13 cellular contexts compared by ENCODE assay signal in the genomic region with DNA sequence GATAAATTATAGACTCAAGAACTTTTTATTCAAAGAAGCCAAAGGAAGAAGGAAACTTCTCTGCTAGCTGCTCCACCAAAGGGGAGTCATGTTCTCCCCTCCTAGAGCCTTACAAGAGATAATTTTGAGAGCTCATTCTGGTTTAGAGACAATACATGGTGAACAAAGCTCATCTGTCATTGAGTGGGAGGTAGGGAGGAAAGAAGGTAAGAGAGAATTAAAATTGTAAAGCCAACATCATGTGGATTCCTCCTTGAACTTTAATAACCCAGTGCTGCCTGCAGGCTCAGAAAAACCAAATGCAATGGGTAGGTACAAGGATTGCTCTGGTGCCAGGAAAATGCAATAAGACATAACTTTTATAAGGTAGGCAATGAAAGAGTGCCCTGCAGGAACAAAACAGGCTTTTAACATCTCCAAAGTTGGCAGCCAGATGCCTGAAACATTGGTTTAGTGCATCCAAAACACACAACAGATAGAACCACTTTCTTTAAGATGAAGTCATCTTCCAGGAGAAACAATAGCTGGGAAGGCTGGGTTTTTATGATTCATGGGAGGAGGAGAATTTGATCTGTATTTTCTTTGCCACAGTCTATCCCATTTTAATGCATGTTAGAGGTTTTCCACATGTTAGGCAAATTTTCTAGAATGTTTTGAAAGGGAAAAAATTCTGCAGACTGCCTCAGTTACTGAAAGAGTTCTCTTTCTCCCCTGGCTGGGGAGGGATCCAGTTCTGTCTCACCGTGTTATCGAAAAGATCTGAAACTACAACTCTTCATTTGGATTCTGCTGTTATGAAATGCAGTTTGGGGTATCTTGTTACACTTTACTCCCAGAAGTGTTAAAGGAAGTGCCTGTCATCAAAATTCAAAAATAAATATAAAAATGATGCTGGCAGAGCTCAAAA. TPM values are rescaled to one million over a fixed set of nuclear protein-coding genes. Genes with fewer than 3 reads are reported as not detected.
DNase-seq lines count a peak whose midpoint lies in the region; ATAC-seq lines count a peak whose summit lies in the region.
"Had no signal": no experiment of that assay in that cellular context is flagged by ENCODE, and none has a peak within 500 bp of the region (broad histone marks: within the 10 kb centered on the region; RNA-seq: fewer than 3 reads in every experiment).

No MANE protein-coding gene starts in this region.

- H3K36me3 ChIP-seq in CD4-positive, CD25-positive, alpha-beta regulatory T cell (ENCODE audit: control insufficient read depth, insufficient read depth, low read length) = no peaks in the 10 kb centered on the region
- H3K36me3 ChIP-seq: neutrophil, tibial nerve had no signal

- ATAC-seq in CD4-positive, CD25-positive, alpha-beta regulatory T cell (ENCODE audit: low read depth in 2 of 2) = no peak
- no peak for ATAC-seq in activated naive CD8-positive, alpha-beta T cell treated with anti-CD3 and anti-CD28 coated beads, Interleukin-2, amount 50 U/mL, for 24 hours
- ATAC-seq in HG03097 (IDR thresholded peaks at IDR 0.05; ENCODE audit: low FRiP score, unreplicated experiment) = no peak

- peak overlapping the region; percentile 49 for H3K27ac ChIP-seq in CD4-positive, CD25-positive, alpha-beta regulatory T cell (ENCODE audit: insufficient read depth, low read length, poor library complexity, severe bottlenecking)
- H3K27ac ChIP-seq: neutrophil, tibial nerve had no signal

- no peak for DNase-seq in CD4-positive, CD25-positive, alpha-beta regulatory T cell
- peak; percentile 28 to 31 for DNase-seq in Kasumi-1 (lab: John Stamatoyannopoulos, UW)
- no peak for DNase-seq in activated naive CD8-positive, alpha-beta T cell treated with anti-CD3 and anti-CD28 coated beads, Interleukin-2, amount 50 U/mL, for 24 hours
- peak; percentile 54 for DNase-seq in left kidney (ENCODE audit: low read depth, low spot score)
- no peak for DNase-seq in SW 1271 (lab: John Stamatoyannopoulos, UW)
- DNase-seq in central memory CD4-positive, alpha-beta T cell = no peak
- no peak for DNase-seq in NCI-H1436 (lab: John Stamatoyannopoulos, UW)
- DNase-seq: activated T-cell treated with anti-CD3 and anti-CD28 coated beads, Interleukin-2, amount 50 U/mL, for 1 hour; endodermal cell; stimulated activated CD4-positive, alpha-beta T cell treated with anti-CD3 and anti-CD28 coated beads, Interleukin-4, amount 100 ng/mL, for 4 hours had no signal

- H3K4me3 Mint-ChIP-seq in CD4-positive, CD25-positive, alpha-beta regulatory T cell = peak overlapping the region; percentile 40 to 59 (median 47)
- H3K4me3 Mint-ChIP-seq in activated naive CD8-positive, alpha-beta T cell treated with anti-CD3 and anti-CD28 coated beads, Interleukin-2, amount 50 U/mL, for 24 hours = no peak overlapping the region
- H3K4me3 Mint-ChIP-seq: endodermal cell had no signal

- peaks cover 37% of the 10 kb centered on the region for H3K4me1 ChIP-seq in CD4-positive, CD25-positive, alpha-beta regulatory T cell (ENCODE audit: control insufficient read depth, insufficient read depth, low read length, poor library complexity, severe bottlenecking)

- peaks cover 3% of the 10 kb centered on the region for H3K36me3 Mint-ChIP-seq in CD4-positive, CD25-positive, alpha-beta regulatory T cell
- H3K36me3 Mint-ChIP-seq in activated naive CD8-positive, alpha-beta T cell treated with anti-CD3 and anti-CD28 coated beads, Interleukin-2, amount 50 U/mL, for 24 hours (ENCODE audit: low read depth) = no peaks in the 10 kb centered on the region

- H3K27me3 Mint-ChIP-seq in CD4-positive, CD25-positive, alpha-beta regulatory T cell = no peaks in the 10 kb centered on the region
- no peaks in the 10 kb centered on the region for H3K27me3 Mint-ChIP-seq in activated naive CD8-positive, alpha-beta T cell treated with anti-CD3 and anti-CD28 coated beads, Interleukin-2, amount 50 U/mL, for 24 hours

- H3K9me3 ChIP-seq in CD4-positive, CD25-positive, alpha-beta regulatory T cell (ENCODE audit: control insufficient read depth in 2 of 2, low read length in 2 of 2) = no peaks in the 10 kb centered on the region
- H3K9me3 ChIP-seq: neutrophil, tibial nerve had no signal

- H3K27ac Mint-ChIP-seq in CD4-positive, CD25-positive, alpha-beta regulatory T cell = peak overlapping the region; percentile 33 to 88 (median 85)
- peak overlapping the region; percentile 34 for H3K27ac Mint-ChIP-seq in activated naive CD8-positive, alpha-beta T cell treated with anti-CD3 and anti-CD28 coated beads, Interleukin-2, amount 50 U/mL, for 24 hours
- H3K27ac Mint-ChIP-seq: endodermal cell had no signal

- H3K9me3 Mint-ChIP-seq in CD4-positive, CD25-positive, alpha-beta regulatory T cell = no peaks in the 10 kb centered on the region
- no peaks in the 10 kb centered on the region for H3K9me3 Mint-ChIP-seq in activated naive CD8-positive, alpha-beta T cell treated with anti-CD3 and anti-CD28 coated beads, Interleukin-2, amount 50 U/mL, for 24 hours
- H3K9me3 Mint-ChIP-seq: endodermal cell had no signal

- peaks cover 34 to 69% (median 56%) of the 10 kb centered on the region in 4 donors for H3K4me1 Mint-ChIP-seq in CD4-positive, CD25-positive, alpha-beta regulatory T cell
- H3K4me1 Mint-ChIP-seq in activated naive CD8-positive, alpha-beta T cell treated with anti-CD3 and anti-CD28 coated beads, Interleukin-2, amount 50 U/mL, for 24 hours = peaks cover 48% of the 10 kb centered on the region

- H3K27me3 ChIP-seq in CD4-positive, CD25-positive, alpha-beta regulatory T cell (ENCODE audit: control insufficient read depth, insufficient read depth, low read length) = no peaks in the 10 kb centered on the region
- H3K27me3 ChIP-seq: neutrophil, tibial nerve had no signal

- peak overlapping the region; percentile 26 for H3K4me3 ChIP-seq in CD4-positive, CD25-positive, alpha-beta regulatory T cell (ENCODE audit: low read depth, low read length)
- H3K4me3 ChIP-seq: tibial nerve had no signal

RNA-seq across cellular contexts. Expression of a gene that starts 11.3 kb away (rescaled TPM):
- 101 TPM for total RNA-seq in CD4-positive, CD25-positive, alpha-beta regulatory T cell
- polyA plus RNA-seq in CD4-positive, CD25-positive, alpha-beta regulatory T cell = 100 to 1,000 TPM in 3 of 4 donors, 10 to 100 TPM in 1; 87.8 to 137 (median 105) TPM

Comparison
In these comparisons a context has a peak if more than half of its experiments do, and no peak if none do; other contexts are left out.
1. DNase-seq: peak in Kasumi-1 (2 of 2) and left kidney (single experiment); none in CD4-positive, CD25-positive, alpha-beta regulatory T cell (0 of 3), activated naive CD8-positive, alpha-beta T cell treated with anti-CD3 and anti-CD28 coated beads, Interleukin-2, amount 50 U/mL, for 24 hours (single experiment), SW 1271 (0 of 2), central memory CD4-positive, alpha-beta T cell (single experiment) and NCI-H1436 (single experiment).